Comparison of ENCODE assay signal across 26 cellular contexts in genomic region chr13:102198418-102199322, GRCh38.
DNase-seq lines count a peak whose midpoint lies in the region; ATAC-seq and TF ChIP-seq lines count a peak whose summit lies in the region.
"Had no signal": no experiment of that assay in that cellular context is flagged by ENCODE, and none has a peak within 500 bp of the region (broad histone marks: within the 10 kb centered on the region; RNA-seq: fewer than 3 reads in every experiment).

No MANE protein-coding gene starts in this region.

- 58% methylated on average over 7 of the region's 7 CpGs for WGBS in mammary epithelial cell (ENCODE audit: low coverage, missing lambda C conversion rate)

- in situ Hi-C loops in mammary epithelial cell (cut with MboI; ENCODE audit: low sequenced_read_pairs in 2 of 2) = loop anchor here in 1 of 2 donors (10.0 kb wide), 2 partner anchors 256 to 356 kb away; no protein-coding TSS in a partner anchor

- no peaks in the 10 kb centered on the region for H3K36me3 ChIP-seq in A673 (ENCODE audit: insufficient read depth, low read length, poor library complexity, severe bottlenecking)
- no peaks in the 10 kb centered on the region for H3K36me3 ChIP-seq in mammary epithelial cell (ENCODE audit: insufficient read depth, low read length)
- H3K36me3 ChIP-seq in WERI-Rb-1 = no peaks in the 10 kb centered on the region
- no peaks in the 10 kb centered on the region for H3K36me3 ChIP-seq in uterus
- H3K36me3 ChIP-seq: colonic mucosa, heart right ventricle, left lung, sigmoid colon, suprapubic skin had no signal

- no peaks in the 10 kb centered on the region for H3K27me3 Mint-ChIP-seq in WTC11 (ENCODE audit: low read depth)
- H3K27me3 Mint-ChIP-seq: CD4-positive, CD25-positive, alpha-beta regulatory T cell; effector memory CD8-positive, alpha-beta T cell had no signal

- BruUV-seq in A673 (replicated peaks; lab: Mats Ljungman, UMichigan) (no TSS peak), mammary epithelial cell (replicated peaks; lab: Mats Ljungman, UMichigan) (no TSS peak)

- dilution Hi-C loops in mammary epithelial cell (cut with HindIII; ENCODE audit: low sequenced_read_pairs) = no loop called here

- no peak for TF ChIP-seq POLR2A in uterus (IDR thresholded peaks at IDR 0.05)

- peak; percentile 56 for ATAC-seq in foreskin keratinocyte
- no peak for ATAC-seq in WTC11
- ATAC-seq in HG02981 (IDR thresholded peaks at IDR 0.05; ENCODE audit: unreplicated experiment) = no peak
- ATAC-seq: body of pancreas; effector memory CD8-positive, alpha-beta T cell; left lung had no signal

- POLR2A ChIA-PET in A673 (lab: Charles Lee; ENCODE audit: low non-redundant PET) (no interaction called here), WTC11 (lab: Charles Lee) (no interaction called here)

- no peak for TF ChIP-seq CTCF in A673 (conservative IDR thresholded peaks at IDR 0.05; ENCODE audit: low read depth, low read length)
- TF ChIP-seq CTCF in mammary epithelial cell (conservative IDR thresholded peaks at IDR 0.05 in 1 of 2, IDR thresholded peaks at IDR 0.05 in 1 of 2; ENCODE audit: extremely low read depth in 1 of 2, insufficient read depth in 1 of 2, low read depth in 1 of 2, low read length in 2 of 2) = no peak
- no peak for TF ChIP-seq CTCF in foreskin keratinocyte (conservative IDR thresholded peaks at IDR 0.05)
- no peak for TF ChIP-seq CTCF in WTC11 (IDR thresholded peaks at IDR 0.05)
- no peak for TF ChIP-seq CTCF in WERI-Rb-1 (IDR thresholded peaks at IDR 0.05; ENCODE audit: low read depth, low read length)
- TF ChIP-seq CTCF in uterus (IDR thresholded peaks at IDR 0.05) = no peak

- H3K4me3 ChIP-seq in A673 (ENCODE audit: low read depth, low read length, poor library complexity, severe bottlenecking) (no peak overlapping the region), mammary epithelial cell (replicated peaks in 1 of 3; ENCODE audit: insufficient read depth in 1 of 3, low read depth in 2 of 3, low read length in 3 of 3) (no peak overlapping the region), WERI-Rb-1 (ENCODE audit: low read depth, low read length) (no peak overlapping the region), uterus (no peak overlapping the region)
- H3K4me3 ChIP-seq: body of pancreas, colonic mucosa, heart right ventricle, left lung, PC-9, sigmoid colon, suprapubic skin had no signal

- no peak overlapping the region for H3K4me3 Mint-ChIP-seq in WTC11
- H3K4me3 Mint-ChIP-seq: activated naive CD8-positive, alpha-beta T cell; activated T-helper 1 cell treated with anti-CD3 and anti-CD28 coated beads, Interleukin-12 subunit alpha, Interleukin-12 subunit beta, Interleukin-2, Interleukin-4 antibody, amounts not matched to agents 30 ng/mL and 10 ng/mL and 1 ng/mL, durations not matched to agents 14 hours and 24 hours and 36 hours; CD4-positive, CD25-positive, alpha-beta regulatory T cell; effector memory CD8-positive, alpha-beta T cell; nephron; T-helper 1 cell treated with Interleukin-12 subunit alpha and Interleukin-12 subunit beta and Interleukin-4 antibody, amounts not matched to agents 30 μg/mL and 1 μg/mL, for 36 hours had no signal

- H3K27ac Mint-ChIP-seq in WTC11 = no peak overlapping the region
- H3K27ac Mint-ChIP-seq: activated naive CD8-positive, alpha-beta T cell; activated T-helper 1 cell treated with anti-CD3 and anti-CD28 coated beads, Interleukin-12 subunit alpha, Interleukin-12 subunit beta, Interleukin-2, Interleukin-4 antibody, amounts not matched to agents 30 ng/mL and 10 ng/mL and 1 ng/mL, durations not matched to agents 14 hours and 24 hours and 36 hours; CD4-positive, CD25-positive, alpha-beta regulatory T cell; effector memory CD8-positive, alpha-beta T cell; nephron; T-helper 1 cell treated with Interleukin-12 subunit alpha and Interleukin-12 subunit beta and Interleukin-4 antibody, amounts not matched to agents 30 μg/mL and 1 μg/mL, for 36 hours had no signal

- H4K20me1 ChIP-seq in mammary epithelial cell (ENCODE audit: insufficient read depth, low read length) = no peaks in the 10 kb centered on the region

- no peaks in the 10 kb centered on the region for H3K79me2 ChIP-seq in mammary epithelial cell (ENCODE audit: insufficient read depth, low read length)

- H3K9me3 Mint-ChIP-seq in WTC11 = peaks cover 3% of the 10 kb centered on the region; the same call in 1 of the 2 replicates
- H3K9me3 Mint-ChIP-seq: activated T-helper 1 cell treated with anti-CD3 and anti-CD28 coated beads, Interleukin-12 subunit alpha, Interleukin-12 subunit beta, Interleukin-2, Interleukin-4 antibody, amounts not matched to agents 30 ng/mL and 10 ng/mL and 1 ng/mL, durations not matched to agents 14 hours and 24 hours and 36 hours; CD4-positive, CD25-positive, alpha-beta regulatory T cell; effector memory CD8-positive, alpha-beta T cell; nephron; T-helper 1 cell treated with Interleukin-12 subunit alpha and Interleukin-12 subunit beta and Interleukin-4 antibody, amounts not matched to agents 30 μg/mL and 1 μg/mL, for 36 hours had no signal

- H3K9me3 ChIP-seq in A673 (ENCODE audit: low read depth, low read length, poor library complexity, severe bottlenecking) = peaks cover 7% of the 10 kb centered on the region
- H3K9me3 ChIP-seq in mammary epithelial cell (replicated peaks; ENCODE audit: insufficient read depth, low read length) = no peaks in the 10 kb centered on the region
- H3K9me3 ChIP-seq in WERI-Rb-1 (ENCODE audit: severe bottlenecking) = no peaks in the 10 kb centered on the region
- H3K9me3 ChIP-seq in uterus = no peaks in the 10 kb centered on the region
- H3K9me3 ChIP-seq: body of pancreas, colonic mucosa, heart right ventricle, left lung, sigmoid colon, suprapubic skin had no signal

- CTCF ChIA-PET in A673 (lab: Charles Lee) (interaction anchor here (0.6 kb wide), 1 partner anchor 84 kb away, joined by 3 read pairs; no protein-coding TSS in a partner anchor), mammary epithelial cell (lab: Charles Lee; ENCODE audit: low non-redundant PET) (no interaction called here), WTC11 (lab: Charles Lee) (interaction anchor here (1.6 to 1.9 kb wide), 2 partner anchors 258 to 357 kb away, joined by 10 to 17 read pairs; no protein-coding TSS in a partner anchor)

- peaks cover 11% of the 10 kb centered on the region for H3K4me1 Mint-ChIP-seq in WTC11
- H3K4me1 Mint-ChIP-seq: CD4-positive, CD25-positive, alpha-beta regulatory T cell; nephron had no signal

- H3K36me3 Mint-ChIP-seq in WTC11 = no peaks in the 10 kb centered on the region
- H3K36me3 Mint-ChIP-seq: activated naive CD8-positive, alpha-beta T cell; CD4-positive, CD25-positive, alpha-beta regulatory T cell had no signal

- H3K4me1 ChIP-seq in A673 (ENCODE audit: insufficient read depth, low read length, poor library complexity, severe bottlenecking) (peaks cover 28% of the 10 kb centered on the region), mammary epithelial cell (ENCODE audit: insufficient read depth, low read length) (peaks cover 32% of the 10 kb centered on the region), foreskin keratinocyte (peaks cover 17% of the 10 kb centered on the region), uterus (no peaks in the 10 kb centered on the region)
- H3K4me1 ChIP-seq: body of pancreas, colonic mucosa, left lung, sigmoid colon, suprapubic skin had no signal

- peak; percentile 27 for DNase-seq in A673 (ENCODE audit: low spot score)
- peak; percentile 58 for DNase-seq in NCI-H1105 treated with DMSO at 0.1 percent for 48 hours (lab: John Stamatoyannopoulos, UW)
- DNase-seq in mammary epithelial cell = peak; percentile 50
- DNase-seq in foreskin keratinocyte = no peak
- no peak for DNase-seq in WTC11 (ENCODE audit: low spot score)
- DNase-seq in WERI-Rb-1 = no peak
- no peak for DNase-seq in uterus
- DNase-seq: activated CD4-positive, alpha-beta T cell treated with anti-CD3 and anti-CD28 coated beads, Interleukin-2, amount 50 U/mL, for 1 hour; body of pancreas; CD4-positive, CD25-positive, alpha-beta regulatory T cell; colonic mucosa; effector memory CD8-positive, alpha-beta T cell; H7; heart right ventricle; left lung; NCI-H1694 treated with DMSO at 0.1 percent for 48 hours; NCI-H2171 treated with DMSO at 0.1 percent for 48 hours; NCI-H82; PC-9; sigmoid colon had no signal

- H3K27me3 ChIP-seq in A673 (replicated peaks; ENCODE audit: insufficient read depth, low read depth, low read length, poor library complexity) = no peaks in the 10 kb centered on the region
- no peaks in the 10 kb centered on the region for H3K27me3 ChIP-seq in mammary epithelial cell (ENCODE audit: insufficient read depth, low read length)
- no peaks in the 10 kb centered on the region for H3K27me3 ChIP-seq in foreskin keratinocyte
- no peaks in the 10 kb centered on the region for H3K27me3 ChIP-seq in WERI-Rb-1 (ENCODE audit: insufficient read depth, low read depth, severe bottlenecking)
- H3K27me3 ChIP-seq in uterus = no peaks in the 10 kb centered on the region
- H3K27me3 ChIP-seq: body of pancreas, colonic mucosa, heart right ventricle, left lung, sigmoid colon, suprapubic skin had no signal

- intact Hi-C loops in A673 (cut with micrococcal nuclease; ENCODE audit: unreplicated experiment) = no loop called here
- intact Hi-C loops in mammary epithelial cell (cut with micrococcal nuclease) = loop anchor here (1.0 to 5.0 kb wide), 4 partner anchors 194 to 529 kb away; no protein-coding TSS in a partner anchor
- intact Hi-C loops in uterus (cut with DNase I; ENCODE audit: low total_unique reads) = no loop called here

- no peak overlapping the region for H3K9ac ChIP-seq in mammary epithelial cell (ENCODE audit: insufficient read depth, low read length)

- H3K4me2 ChIP-seq in mammary epithelial cell (ENCODE audit: insufficient read depth, low read depth, low read length) = peak overlapping the region; percentile 58
- H3K4me2 ChIP-seq: PC-9 had no signal

- H3K27ac ChIP-seq in A673 (ENCODE audit: low read depth, low read length, poor library complexity, severe bottlenecking) (peak overlapping the region; percentile 2), mammary epithelial cell (ENCODE audit: insufficient read depth, low read depth, low read length) (peak overlapping the region; percentile 9), foreskin keratinocyte (no peak overlapping the region), WERI-Rb-1 (no peak overlapping the region), uterus (no peak overlapping the region)
- H3K27ac ChIP-seq: body of pancreas, colonic mucosa, left lung, PC-9, sigmoid colon, suprapubic skin had no signal

- no peak overlapping the region for H2AFZ ChIP-seq in mammary epithelial cell (ENCODE audit: low read depth, low read length)
- H2AFZ ChIP-seq: PC-9 had no signal

TF ChIP-seq in WTC11, 78 proteins besides CTCF, POLR2A, EP300 and RAD21 (continues in another document):
- no peak for TF ChIP-seq ZBTB21 (CRISPR knock-in tag; IDR thresholded peaks at IDR 0.05; ENCODE audit: borderline replicate concordance)
- TF ChIP-seq ZNF396 (CRISPR knock-in tag; IDR thresholded peaks at IDR 0.05; ENCODE audit: borderline replicate concordance) = no peak

Comparison
In these comparisons a context has a peak if more than half of its experiments do, and no peak if none do; other contexts are left out.
1. DNase-seq: peak in A673 (single experiment), NCI-H1105 treated with DMSO at 0.1 percent for 48 hours (single experiment) and mammary epithelial cell (single experiment); none in foreskin keratinocyte (0 of 2), WTC11 (single experiment), WERI-Rb-1 (single experiment) and uterus (0 of 2).
2. H3K27ac ChIP-seq: peak in A673 (single experiment) and mammary epithelial cell (single experiment); none in foreskin keratinocyte (single experiment), WERI-Rb-1 (single experiment) and uterus (0 of 2).